8 cellular contexts compared by ENCODE assay signal in the genomic region with DNA sequence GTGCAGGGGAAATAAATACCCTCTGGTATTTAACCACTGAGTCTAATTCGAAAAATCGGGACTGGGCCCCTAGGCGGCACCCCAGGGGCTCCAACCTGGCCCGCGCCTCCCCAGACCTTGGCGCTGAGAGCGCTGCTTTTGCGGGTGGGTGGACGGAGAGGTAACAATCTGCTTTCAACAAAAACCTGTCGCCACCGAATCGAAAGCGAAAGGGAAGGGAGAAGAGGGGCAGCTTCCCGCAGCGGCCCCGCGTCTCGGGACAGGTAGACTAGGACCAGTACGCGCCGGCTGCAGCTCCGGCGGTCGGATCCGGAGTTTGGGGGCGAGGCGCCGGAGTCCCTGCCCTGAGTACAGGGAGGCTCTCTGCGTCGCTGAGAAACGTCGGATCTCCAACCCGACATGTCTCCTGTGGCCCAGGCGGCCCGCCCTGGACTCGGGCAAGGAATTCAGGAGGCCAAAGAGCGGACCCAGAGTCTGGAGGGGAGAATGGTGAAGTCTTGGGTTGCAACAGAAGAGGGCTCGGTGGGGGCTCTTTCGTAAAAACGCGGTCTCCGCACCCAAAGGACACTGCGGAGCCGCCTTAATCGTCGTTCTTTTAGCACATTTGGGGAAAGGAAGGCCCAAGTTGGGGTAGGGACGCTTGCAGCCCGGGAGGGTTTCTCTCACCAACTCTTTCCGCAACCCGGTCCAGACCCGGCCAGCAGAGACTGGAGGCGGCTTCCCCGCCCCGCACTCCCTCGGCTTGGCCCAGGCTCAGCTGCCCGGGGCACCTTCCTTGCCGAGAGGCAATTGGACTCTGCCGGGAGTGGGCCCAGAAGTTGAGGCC. TPM values are rescaled to one million over a fixed set of nuclear protein-coding genes. Genes with fewer than 3 reads are reported as not detected.
A peak's percentile ranks its signal among the peaks of the same experiment; 100 is the strongest.
DNase-seq lines count a peak whose midpoint lies in the region; ATAC-seq and TF ChIP-seq lines count a peak whose summit lies in the region.

No MANE protein-coding gene starts in this region.

- H3K36me3 ChIP-seq in duodenal mucosa (ENCODE audit: control insufficient read depth in 1 of 2, insufficient read depth in 2 of 2, low read length in 2 of 2) (no peaks in the 10 kb centered on the region), neural progenitor cell (no peaks in the 10 kb centered on the region)

- H3K4me3 Mint-ChIP-seq in neural progenitor cell: peak overlapping the region; percentile 42

- H3F3A ChIP-seq in neural progenitor cell (ENCODE audit: low read depth): peaks cover 33% of the 10 kb centered on the region

- peaks cover 43% of the 10 kb centered on the region for H3K4me1 Mint-ChIP-seq in neural progenitor cell

- ATAC-seq in GM21360 (IDR thresholded peaks at IDR 0.05; ENCODE audit: unreplicated experiment) (no peak), GM18861 (IDR thresholded peaks at IDR 0.05; ENCODE audit: unreplicated experiment) (no peak)

- peak overlapping the region; percentile 65 for H3K4me2 ChIP-seq in neural progenitor cell

- H3K36me3 Mint-ChIP-seq in neural progenitor cell: peaks cover 1% of the 10 kb centered on the region

- H3K4me1 ChIP-seq in duodenal mucosa (ENCODE audit: control insufficient read depth in 1 of 2, insufficient read depth in 2 of 2, low read length in 2 of 2) (peaks cover 10 to 23% of the 10 kb centered on the region in 2 donors), neural progenitor cell (peaks cover 41% of the 10 kb centered on the region)

- H3K9me3 Mint-ChIP-seq in neural progenitor cell: peaks cover 10% of the 10 kb centered on the region

- TF ChIP-seq CTCF in AG10803 (conservative IDR thresholded peaks at IDR 0.05; ENCODE audit: low read length) (no peak), neural progenitor cell (IDR thresholded peaks at IDR 0.05) (no peak)

- H3K4me3 ChIP-seq in AG10803 (ENCODE audit: low read length) (peak overlapping the region; percentile 52), duodenal mucosa (ENCODE audit: low read depth in 1 of 2, low read length in 2 of 2) (peak overlapping the region; percentile 68 to 83), neural progenitor cell (peak overlapping the region; percentile 26)

- no peak overlapping the region for H3K27ac Mint-ChIP-seq in neural progenitor cell

- H3K27me3 ChIP-seq in duodenal mucosa (ENCODE audit: control insufficient read depth in 1 of 2, insufficient read depth in 2 of 2, low read length in 2 of 2) (peaks cover 77 to 94% of the 10 kb centered on the region in 2 donors), neural progenitor cell (peaks cover 100% of the 10 kb centered on the region)

- H3K27me3 Mint-ChIP-seq in neural progenitor cell (ENCODE audit: insufficient read depth, low read depth): peaks cover 84% of the 10 kb centered on the region

- H3K9ac ChIP-seq in duodenal mucosa (ENCODE audit: low read depth in 1 of 2, low read length in 2 of 2) (peak overlapping the region in 1 of 2 donors; percentile 43), neural progenitor cell (no peak overlapping the region)

- H3K79me2 ChIP-seq in neural progenitor cell (ENCODE audit: low read depth): no peaks in the 10 kb centered on the region

- H3K9me3 ChIP-seq in duodenal mucosa (ENCODE audit: control insufficient read depth in 1 of 2, low read length in 2 of 2): no peaks in the 10 kb centered on the region
- H3K9me3 ChIP-seq in neural progenitor cell (ENCODE audit: low read depth): no peaks in the 10 kb centered on the region

- peak overlapping the region; percentile 83 for H2AFZ ChIP-seq in neural progenitor cell (replicated peaks)

- no peak for DNase-seq in AG10803 (ENCODE audit: low read depth)
- peak; percentile 82 for DNase-seq in M059J (ENCODE audit: low read depth)
- peak; percentile 72 for DNase-seq in neural progenitor cell (ENCODE audit: low spot score)
- DNase-seq in activated gamma-delta T cell treated with Interleukin-2 at 50 U/mL for 16 hours: no peak
- DNase-seq in substantia nigra (lab: John Stamatoyannopoulos, UW): no peak

- H4K20me1 ChIP-seq in neural progenitor cell (ENCODE audit: low read depth): peaks cover 65% of the 10 kb centered on the region

- H3K27ac ChIP-seq in duodenal mucosa (ENCODE audit: low read depth, low read length) (no peak overlapping the region), neural progenitor cell (no peak overlapping the region), substantia nigra (ENCODE audit: low read depth, low read length, poor library complexity, severe bottlenecking) (no peak overlapping the region)

RNA-seq across cellular contexts. Expression of gene ALX4, which starts 4.1 kb away (rescaled TPM):
- total RNA-seq in M059J (2014; rRNA removed; shearing (Covaris generic)): 7.0 and 9.9 TPM in 2 replicates
- not detected in 2 replicates for total RNA-seq in neural progenitor cell (ENCODE audit: low replicate concordance)

Comparison
In these comparisons a context has a peak if more than half of its experiments do, and no peak if none do; other contexts are left out.
1. DNase-seq: peak in M059J (single experiment) and neural progenitor cell (single experiment); none in AG10803 (single experiment), activated gamma-delta T cell treated with Interleukin-2 at 50 U/mL for 16 hours (single experiment) and substantia nigra (0 of 49).
2. Peak in every context shown above with its lines, with median percentiles within 50 percentile points of each other: H3K4me3 ChIP-seq.